In genomic region chr11:36449566-36450390, GRCh38 we compare ENCODE assay signal across 9 cellular contexts.
A peak's percentile ranks its signal among the peaks of the same experiment; 100 is the strongest.
DNase-seq lines count a peak whose midpoint lies in the region; TF ChIP-seq lines count a peak whose summit lies in the region.
"Had no signal": no experiment of that assay in that cellular context is flagged by ENCODE, and none has a peak within 500 bp of the region (broad histone marks: within the 10 kb centered on the region; RNA-seq: fewer than 3 reads in every experiment).

No MANE protein-coding gene starts in this region.

- H3K27ac ChIP-seq in substantia nigra (ENCODE audit: low read depth, low read length, poor library complexity, severe bottlenecking): peak overlapping the region; percentile 28
- H3K27ac ChIP-seq: SK-N-MC had no signal

- peak overlapping the region; percentile 68 for H3K4me3 Mint-ChIP-seq in activated naive CD4-positive, alpha-beta T cell treated with anti-CD3 and anti-CD28 coated beads, Interleukin-2, amount 50 U/mL, for 24 hours
- H3K4me3 Mint-ChIP-seq in IgD-negative memory B cell (peak overlapping the region; percentile 10 to 91 (median 79)), endothelial cell (ENCODE audit: unreplicated experiment) (peak overlapping the region; percentile 76)

- H3K27ac Mint-ChIP-seq in activated naive CD4-positive, alpha-beta T cell treated with anti-CD3 and anti-CD28 coated beads, Interleukin-2, amount 50 U/mL, for 24 hours: no peak overlapping the region
- H3K27ac Mint-ChIP-seq in IgD-negative memory B cell: peak overlapping the region in 2 of 3 donors; percentile 54 to 78
- peak overlapping the region; percentile 70 for H3K27ac Mint-ChIP-seq in endothelial cell (ENCODE audit: unreplicated experiment)

- no peaks in the 10 kb centered on the region for H3K36me3 Mint-ChIP-seq in activated naive CD4-positive, alpha-beta T cell treated with anti-CD3 and anti-CD28 coated beads, Interleukin-2, amount 50 U/mL, for 24 hours
- no peaks in the 10 kb centered on the region for H3K36me3 Mint-ChIP-seq in IgD-negative memory B cell
- H3K36me3 Mint-ChIP-seq in endothelial cell (ENCODE audit: low read depth, unreplicated experiment): peaks cover 94% of the 10 kb centered on the region

- H3K9me3 Mint-ChIP-seq in activated naive CD4-positive, alpha-beta T cell treated with anti-CD3 and anti-CD28 coated beads, Interleukin-2, amount 50 U/mL, for 24 hours: no peaks in the 10 kb centered on the region
- H3K9me3 Mint-ChIP-seq in IgD-negative memory B cell: no peaks in the 10 kb centered on the region
- no peaks in the 10 kb centered on the region for H3K9me3 Mint-ChIP-seq in endothelial cell (ENCODE audit: unreplicated experiment)

- TF ChIP-seq CTCF in endothelial cell (IDR thresholded peaks at IDR 0.05; ENCODE audit: unreplicated experiment): no peak

- H3K27me3 Mint-ChIP-seq in activated naive CD4-positive, alpha-beta T cell treated with anti-CD3 and anti-CD28 coated beads, Interleukin-2, amount 50 U/mL, for 24 hours: peaks cover 2% of the 10 kb centered on the region
- H3K27me3 Mint-ChIP-seq in IgD-negative memory B cell: no peaks in the 10 kb centered on the region
- peaks cover 26% of the 10 kb centered on the region for H3K27me3 Mint-ChIP-seq in endothelial cell (ENCODE audit: unreplicated experiment)

- no peak for DNase-seq in activated naive CD4-positive, alpha-beta T cell (lab: John Stamatoyannopoulos, UW)
- no peak for DNase-seq in endothelial cell (ENCODE audit: low spot score)
- DNase-seq in substantia nigra (lab: John Stamatoyannopoulos, UW): no peak
- no peak for DNase-seq in hypothalamus (lab: John Stamatoyannopoulos, UW)
- DNase-seq in kidney glomerular epithelial cell (lab: John Stamatoyannopoulos, UW): no peak
- no peak for DNase-seq in HCEC 1CT

- H3K4me1 Mint-ChIP-seq in activated naive CD4-positive, alpha-beta T cell treated with anti-CD3 and anti-CD28 coated beads, Interleukin-2, amount 50 U/mL, for 24 hours: peaks cover 38% of the 10 kb centered on the region
- H3K4me1 Mint-ChIP-seq in IgD-negative memory B cell: peaks cover 12 to 16% (median 15%) of the 10 kb centered on the region in 3 donors
- peaks cover 47% of the 10 kb centered on the region for H3K4me1 Mint-ChIP-seq in endothelial cell (ENCODE audit: unreplicated experiment)
